In genomic region chr22:43206515-43207161, GRCh38 we compare ENCODE assay signal across 17 cellular contexts. TPM values are rescaled to one million over a fixed set of nuclear protein-coding genes. Genes with fewer than 3 reads are reported as not detected.
DNase-seq lines count a peak whose midpoint lies in the region; ATAC-seq and TF ChIP-seq lines count a peak whose summit lies in the region.
"Had no signal": no experiment of that assay in that cellular context is flagged by ENCODE, and none has a peak within 500 bp of the region (broad histone marks: within the 10 kb centered on the region; RNA-seq: fewer than 3 reads in every experiment).

No MANE protein-coding gene starts in this region.

- CTCF ChIA-PET in activated CD8-positive, alpha-beta T cell treated with anti-CD3 and anti-CD28 coated beads for 36 hours (lab: Charles Lee) = no interaction called here
- CTCF ChIA-PET in activated CD8-positive, alpha-beta T cell treated with anti-CD3 and anti-CD28 coated beads, Interleukin-2, amount 10 ng/mL, durations not matched to agents 7 days and 5 days (lab: Charles Lee) = no interaction called here
- CTCF ChIA-PET in CD8-positive, alpha-beta T cell (lab: Charles Lee) = no interaction called here
- CTCF ChIA-PET in naive thymus-derived CD4-positive, alpha-beta T cell (lab: Charles Lee) = no interaction called here

- no peaks in the 10 kb centered on the region for H3K27me3 ChIP-seq in CD8-positive, alpha-beta T cell (ENCODE audit: insufficient read depth, low read length)
- H3K27me3 ChIP-seq in naive thymus-derived CD4-positive, alpha-beta T cell (ENCODE audit: control insufficient read depth in 2 of 2, insufficient read depth in 2 of 2, low read length in 2 of 2) = no peaks in the 10 kb centered on the region

- POLR2A ChIA-PET in activated CD8-positive, alpha-beta T cell treated with anti-CD3 and anti-CD28 coated beads for 36 hours (lab: Charles Lee) = no interaction called here
- POLR2A ChIA-PET in activated CD8-positive, alpha-beta T cell treated with anti-CD3 and anti-CD28 coated beads, Interleukin-2, amount 10 ng/mL, durations not matched to agents 7 days and 5 days (lab: Charles Lee) = no interaction called here
- POLR2A ChIA-PET in CD8-positive, alpha-beta T cell (lab: Charles Lee) = interaction anchor here (0.6 kb wide), 1 partner anchor 158 kb away, joined by 3 read pairs; no protein-coding TSS in a partner anchor
- POLR2A ChIA-PET in naive thymus-derived CD4-positive, alpha-beta T cell (lab: Charles Lee) = no interaction called here

- no peak overlapping the region for H3K4me3 Mint-ChIP-seq in activated CD8-positive, alpha-beta T cell treated with anti-CD3 and anti-CD28 coated beads for 36 hours
- no peak overlapping the region for H3K4me3 Mint-ChIP-seq in activated CD8-positive, alpha-beta T cell treated with anti-CD3 and anti-CD28 coated beads, Interleukin-2, amount 10 ng/mL, durations not matched to agents 7 days and 5 days
- H3K4me3 Mint-ChIP-seq in CD8-positive, alpha-beta T cell = no peak overlapping the region
- no peak overlapping the region for H3K4me3 Mint-ChIP-seq in activated T-helper 17 cell treated with anti-CD3 and anti-CD28 coated beads, Interleukin-2, amount 50 U/mL, for 72 hours
- H3K4me3 Mint-ChIP-seq in naive thymus-derived CD4-positive, alpha-beta T cell = peak overlapping the region in 6 of 10 donors; percentile 27 to 67 (median 44)
- H3K4me3 Mint-ChIP-seq: HFFc6 had no signal

- H3K36me3 ChIP-seq in CD8-positive, alpha-beta T cell (ENCODE audit: insufficient read depth, low read length) = no peaks in the 10 kb centered on the region
- no peaks in the 10 kb centered on the region for H3K36me3 ChIP-seq in naive thymus-derived CD4-positive, alpha-beta T cell (ENCODE audit: control insufficient read depth in 2 of 3, insufficient read depth in 3 of 3, low read length in 3 of 3)

- no peaks in the 10 kb centered on the region for H3K9me3 ChIP-seq in CD8-positive, alpha-beta T cell (ENCODE audit: low read length)
- no peaks in the 10 kb centered on the region for H3K9me3 ChIP-seq in naive thymus-derived CD4-positive, alpha-beta T cell (ENCODE audit: control insufficient read depth in 2 of 3, low read length in 3 of 3)

- H3K9me3 Mint-ChIP-seq in activated CD8-positive, alpha-beta T cell treated with anti-CD3 and anti-CD28 coated beads for 36 hours = no peaks in the 10 kb centered on the region
- no peaks in the 10 kb centered on the region for H3K9me3 Mint-ChIP-seq in activated CD8-positive, alpha-beta T cell treated with anti-CD3 and anti-CD28 coated beads, Interleukin-2, amount 10 ng/mL, durations not matched to agents 7 days and 5 days (ENCODE audit: insufficient read depth)
- no peaks in the 10 kb centered on the region for H3K9me3 Mint-ChIP-seq in CD8-positive, alpha-beta T cell
- H3K9me3 Mint-ChIP-seq in activated T-helper 17 cell treated with anti-CD3 and anti-CD28 coated beads, Interleukin-2, amount 50 U/mL, for 72 hours = no peaks in the 10 kb centered on the region
- peaks cover 0 to under 1% (median 0%) of the 10 kb centered on the region in 11 donors for H3K9me3 Mint-ChIP-seq in naive thymus-derived CD4-positive, alpha-beta T cell
- H3K9me3 Mint-ChIP-seq: HFFc6 had no signal

- intact Hi-C loops in activated CD8-positive, alpha-beta T cell treated with anti-CD3 and anti-CD28 coated beads for 36 hours (cut with micrococcal nuclease) = no loop called here
- intact Hi-C loops in CD8-positive, alpha-beta T cell (cut with DNase I, micrococcal nuclease) = no loop called here
- intact Hi-C loops in naive thymus-derived CD4-positive, alpha-beta T cell (cut with micrococcal nuclease) = no loop called here

- no peak for TF ChIP-seq CTCF in activated CD8-positive, alpha-beta T cell treated with anti-CD3 and anti-CD28 coated beads for 36 hours (IDR thresholded peaks at IDR 0.05)
- TF ChIP-seq CTCF in CD8-positive, alpha-beta T cell (IDR thresholded peaks at IDR 0.05) = no peak

- ATAC-seq in activated CD8-positive, alpha-beta T cell treated with anti-CD3 and anti-CD28 coated beads for 36 hours = peak; percentile 10
- ATAC-seq in activated CD8-positive, alpha-beta T cell treated with anti-CD3 and anti-CD28 coated beads, Interleukin-2, amount 10 ng/mL, durations not matched to agents 7 days and 5 days = no peak
- ATAC-seq in CD8-positive, alpha-beta T cell = peak; percentile 12
- peak; percentile 25 for ATAC-seq in activated T-helper 17 cell treated with anti-CD3 and anti-CD28 coated beads, Interleukin-2, amount 50 U/mL, for 72 hours (replicated peaks)
- no peak for ATAC-seq in naive thymus-derived CD4-positive, alpha-beta T cell
- ATAC-seq in HG02571 (IDR thresholded peaks at IDR 0.05; ENCODE audit: unreplicated experiment) = no peak
- no peak for ATAC-seq in activated CD4-positive, CD25-positive, alpha-beta regulatory T cell treated with anti-CD3 and anti-CD28 coated beads, Interleukin-2, amount 50 U/mL, for 24 hours

- no peak overlapping the region for H3K27ac Mint-ChIP-seq in activated CD8-positive, alpha-beta T cell treated with anti-CD3 and anti-CD28 coated beads for 36 hours
- H3K27ac Mint-ChIP-seq in activated CD8-positive, alpha-beta T cell treated with anti-CD3 and anti-CD28 coated beads, Interleukin-2, amount 10 ng/mL, durations not matched to agents 7 days and 5 days = no peak overlapping the region
- H3K27ac Mint-ChIP-seq in CD8-positive, alpha-beta T cell = no peak overlapping the region
- peak overlapping the region; percentile 54 for H3K27ac Mint-ChIP-seq in activated T-helper 17 cell treated with anti-CD3 and anti-CD28 coated beads, Interleukin-2, amount 50 U/mL, for 72 hours
- H3K27ac Mint-ChIP-seq in naive thymus-derived CD4-positive, alpha-beta T cell = peak overlapping the region in 4 of 9 donors; percentile 17 to 70 (median 47)
- H3K27ac Mint-ChIP-seq: HFFc6 had no signal

- no peaks in the 10 kb centered on the region for H3K27me3 Mint-ChIP-seq in activated CD8-positive, alpha-beta T cell treated with anti-CD3 and anti-CD28 coated beads for 36 hours
- H3K27me3 Mint-ChIP-seq in activated CD8-positive, alpha-beta T cell treated with anti-CD3 and anti-CD28 coated beads, Interleukin-2, amount 10 ng/mL, durations not matched to agents 7 days and 5 days (ENCODE audit: low read depth) = no peaks in the 10 kb centered on the region
- H3K27me3 Mint-ChIP-seq in CD8-positive, alpha-beta T cell (ENCODE audit: low read depth) = no peaks in the 10 kb centered on the region
- no peaks in the 10 kb centered on the region for H3K27me3 Mint-ChIP-seq in activated T-helper 17 cell treated with anti-CD3 and anti-CD28 coated beads, Interleukin-2, amount 50 U/mL, for 72 hours
- H3K27me3 Mint-ChIP-seq in naive thymus-derived CD4-positive, alpha-beta T cell = no peaks in the 10 kb centered on the region

- no peak overlapping the region for H3K4me3 ChIP-seq in CD8-positive, alpha-beta T cell (ENCODE audit: low read depth, low read length)
- no peak overlapping the region for H3K4me3 ChIP-seq in naive thymus-derived CD4-positive, alpha-beta T cell (ENCODE audit: low read length)
- H3K4me3 ChIP-seq: GM23248 had no signal

- H3K4me1 ChIP-seq in CD8-positive, alpha-beta T cell (ENCODE audit: insufficient read depth, low read length) = peaks cover 23% of the 10 kb centered on the region
- H3K4me1 ChIP-seq in naive thymus-derived CD4-positive, alpha-beta T cell (ENCODE audit: control insufficient read depth in 2 of 2, insufficient read depth in 2 of 2, low read length in 2 of 2) = peaks cover 5 to 19% of the 10 kb centered on the region in 2 donors

- peaks cover 8% of the 10 kb centered on the region for H3K4me1 Mint-ChIP-seq in activated CD8-positive, alpha-beta T cell treated with anti-CD3 and anti-CD28 coated beads for 36 hours (ENCODE audit: low read depth)
- H3K4me1 Mint-ChIP-seq in activated CD8-positive, alpha-beta T cell treated with anti-CD3 and anti-CD28 coated beads, Interleukin-2, amount 10 ng/mL, durations not matched to agents 7 days and 5 days (ENCODE audit: low read depth) = no peaks in the 10 kb centered on the region
- H3K4me1 Mint-ChIP-seq in CD8-positive, alpha-beta T cell (ENCODE audit: low read depth) = peaks cover 10% of the 10 kb centered on the region
- H3K4me1 Mint-ChIP-seq in activated T-helper 17 cell treated with anti-CD3 and anti-CD28 coated beads, Interleukin-2, amount 50 U/mL, for 72 hours = peaks cover 6% of the 10 kb centered on the region
- H3K4me1 Mint-ChIP-seq in naive thymus-derived CD4-positive, alpha-beta T cell = peaks cover 5 to 19% (median 13%) of the 10 kb centered on the region in 7 donors

- no peak for DNase-seq in activated CD8-positive, alpha-beta T cell treated with anti-CD3 and anti-CD28 coated beads for 36 hours
- DNase-seq in activated CD8-positive, alpha-beta T cell treated with anti-CD3 and anti-CD28 coated beads, Interleukin-2, amount 10 ng/mL, durations not matched to agents 7 days and 5 days = no peak
- no peak for DNase-seq in CD8-positive, alpha-beta T cell
- no peak for DNase-seq in naive thymus-derived CD4-positive, alpha-beta T cell
- DNase-seq in occipital lobe (lab: John Stamatoyannopoulos, UW) = no peak
- DNase-seq: GM23248, HFFc6, NCI-H1417, NCI-H1930, NCI-H2171, NCI-H446 treated with DMSO at 0.1 percent for 48 hours, NCI-H774, SHP77 had no signal

- no peaks in the 10 kb centered on the region for H3K36me3 Mint-ChIP-seq in activated CD8-positive, alpha-beta T cell treated with anti-CD3 and anti-CD28 coated beads for 36 hours (ENCODE audit: low read depth)
- H3K36me3 Mint-ChIP-seq in activated CD8-positive, alpha-beta T cell treated with anti-CD3 and anti-CD28 coated beads, Interleukin-2, amount 10 ng/mL, durations not matched to agents 7 days and 5 days (ENCODE audit: low read depth) = no peaks in the 10 kb centered on the region
- no peaks in the 10 kb centered on the region for H3K36me3 Mint-ChIP-seq in CD8-positive, alpha-beta T cell
- no peaks in the 10 kb centered on the region for H3K36me3 Mint-ChIP-seq in activated T-helper 17 cell treated with anti-CD3 and anti-CD28 coated beads, Interleukin-2, amount 50 U/mL, for 72 hours (ENCODE audit: low read depth)
- H3K36me3 Mint-ChIP-seq in naive thymus-derived CD4-positive, alpha-beta T cell = no peaks in the 10 kb centered on the region

- H3K27ac ChIP-seq in CD8-positive, alpha-beta T cell (ENCODE audit: low read depth, low read length) = no peak overlapping the region
- no peak overlapping the region for H3K27ac ChIP-seq in naive thymus-derived CD4-positive, alpha-beta T cell (ENCODE audit: low read depth, low read length)
- H3K27ac ChIP-seq: C4-2B, GM23248 had no signal

RNA-seq across cellular contexts. Expression of gene TTLL12, which starts 19.7 kb away (rescaled TPM):
- total RNA-seq in activated CD8-positive, alpha-beta T cell treated with anti-CD3 and anti-CD28 coated beads for 36 hours = 10 to 100 TPM; 83.5 to 86.0 TPM
- total RNA-seq in activated CD8-positive, alpha-beta T cell treated with anti-CD3 and anti-CD28 coated beads, Interleukin-2, amount 10 ng/mL, durations not matched to agents 7 days and 5 days = 10 to 100 TPM; 49.3 to 52.9 TPM
- 1 to 10 TPM; 5.4 to 6.0 TPM for total RNA-seq in CD8-positive, alpha-beta T cell
- total RNA-seq in activated T-helper 17 cell treated with anti-CD3 and anti-CD28 coated beads, Interleukin-2, amount 50 U/mL, for 72 hours = 10 to 100 TPM; 53.5 to 84.8 TPM
- 10 to 100 TPM; 15.6 to 43.7 (median 29.6) TPM for total RNA-seq in naive thymus-derived CD4-positive, alpha-beta T cell
- 10 to 100 TPM; 15.6 to 28.2 TPM for polyA plus RNA-seq in naive thymus-derived CD4-positive, alpha-beta T cell
- 31.4 TPM for total RNA-seq in occipital lobe

RNA-seq across cellular contexts. Expression of gene TSPO, which starts 55.3 kb away (rescaled TPM):
- 100 to 1,000 TPM in 1 of 2 experiments, 10 to 100 TPM in 1; 94.8 to 103 TPM for total RNA-seq in activated CD8-positive, alpha-beta T cell treated with anti-CD3 and anti-CD28 coated beads for 36 hours
- 10 to 100 TPM; 90.0 to 91.8 TPM for total RNA-seq in activated CD8-positive, alpha-beta T cell treated with anti-CD3 and anti-CD28 coated beads, Interleukin-2, amount 10 ng/mL, durations not matched to agents 7 days and 5 days
- total RNA-seq in CD8-positive, alpha-beta T cell = 10 to 100 TPM; 22.5 to 24.7 TPM
- total RNA-seq in activated T-helper 17 cell treated with anti-CD3 and anti-CD28 coated beads, Interleukin-2, amount 50 U/mL, for 72 hours = 100 to 1,000 TPM; 127 to 199 TPM
- total RNA-seq in naive thymus-derived CD4-positive, alpha-beta T cell = 100 to 1,000 TPM in 2 of 5 experiments, 10 to 100 TPM in 3; 56.1 to 190 (median 61.5) TPM
- polyA plus RNA-seq in naive thymus-derived CD4-positive, alpha-beta T cell = 100 to 1,000 TPM; 341 to 357 TPM
- total RNA-seq in occipital lobe = 51.5 TPM

Comparison
In these comparisons a context has a peak if more than half of its experiments do, and no peak if none do; other contexts are left out.
1. ATAC-seq: peak in activated CD8-positive, alpha-beta T cell treated with anti-CD3 and anti-CD28 coated beads for 36 hours (single experiment), CD8-positive, alpha-beta T cell (single experiment) and activated T-helper 17 cell treated with anti-CD3 and anti-CD28 coated beads, Interleukin-2, amount 50 U/mL, for 72 hours (single experiment); none in activated CD8-positive, alpha-beta T cell treated with anti-CD3 and anti-CD28 coated beads, Interleukin-2, amount 10 ng/mL, durations not matched to agents 7 days and 5 days (single experiment), naive thymus-derived CD4-positive, alpha-beta T cell (single experiment), HG02571 (single experiment) and activated CD4-positive, CD25-positive, alpha-beta regulatory T cell treated with anti-CD3 and anti-CD28 coated beads, Interleukin-2, amount 50 U/mL, for 24 hours (0 of 2).
2. H3K4me3 Mint-ChIP-seq: peak in naive thymus-derived CD4-positive, alpha-beta T cell (6 of 10); none in activated CD8-positive, alpha-beta T cell treated with anti-CD3 and anti-CD28 coated beads for 36 hours (single experiment), activated CD8-positive, alpha-beta T cell treated with anti-CD3 and anti-CD28 coated beads, Interleukin-2, amount 10 ng/mL, durations not matched to agents 7 days and 5 days (single experiment), CD8-positive, alpha-beta T cell (single experiment) and activated T-helper 17 cell treated with anti-CD3 and anti-CD28 coated beads, Interleukin-2, amount 50 U/mL, for 72 hours (single experiment).